ENCODE assay signal across 12 cellular contexts in genomic region chr17:13599808-13600398, GRCh38. TPM values are rescaled to one million over a fixed set of nuclear protein-coding genes. Genes with fewer than 3 reads are reported as not detected.
DNase-seq lines count a peak whose midpoint lies in the region; ATAC-seq lines count a peak whose summit lies in the region.
"Had no signal": no experiment of that assay in that cellular context is flagged by ENCODE, and none has a peak within 500 bp of the region (broad histone marks: within the 10 kb centered on the region; RNA-seq: fewer than 3 reads in every experiment).

No MANE protein-coding gene starts in this region.

- H3K36me3 Mint-ChIP-seq in activated T-cell treated with anti-CD3 and anti-CD28 coated beads, Interleukin-2, amount 50 U/mL, for 72 hours (ENCODE audit: insufficient read depth in 2 of 2): no peaks in the 10 kb centered on the region
- no peaks in the 10 kb centered on the region for H3K36me3 Mint-ChIP-seq in activated T-helper 17 cell treated with anti-CD3 and anti-CD28 coated beads, Interleukin-2, amount 50 U/mL, for 72 hours (ENCODE audit: low read depth)

- H3K27ac ChIP-seq in iPS DF 6.9 (ENCODE audit: low read length) (no peak overlapping the region), skin epidermis (peak overlapping the region in 3 of 21 experiments; percentile 13 to 70 (median 13))

- H3K9me3 ChIP-seq in iPS DF 6.9 (ENCODE audit: control insufficient read depth, insufficient read depth, low read length): no peaks in the 10 kb centered on the region
- H3K9me3 ChIP-seq: right lobe of liver had no signal

- H3K36me3 ChIP-seq in iPS DF 6.9 (ENCODE audit: control insufficient read depth, insufficient read depth, low read length): no peaks in the 10 kb centered on the region
- H3K36me3 ChIP-seq: right lobe of liver had no signal

- peak overlapping the region; percentile 45 to 77 for H3K4me3 Mint-ChIP-seq in activated T-cell treated with anti-CD3 and anti-CD28 coated beads, Interleukin-2, amount 50 U/mL, for 72 hours
- H3K4me3 Mint-ChIP-seq in activated T-helper 17 cell treated with anti-CD3 and anti-CD28 coated beads, Interleukin-2, amount 50 U/mL, for 72 hours: peak overlapping the region; percentile 46

- H3K27me3 ChIP-seq in iPS DF 6.9 (ENCODE audit: control insufficient read depth, insufficient read depth, low read length): peaks cover 2% of the 10 kb centered on the region; the same call in 1 of the 2 replicates
- H3K27me3 ChIP-seq: right lobe of liver had no signal

- H3K27ac Mint-ChIP-seq in activated T-cell treated with anti-CD3 and anti-CD28 coated beads, Interleukin-2, amount 50 U/mL, for 72 hours: no peak overlapping the region
- H3K27ac Mint-ChIP-seq in activated T-helper 17 cell treated with anti-CD3 and anti-CD28 coated beads, Interleukin-2, amount 50 U/mL, for 72 hours: no peak overlapping the region

- H3K27me3 Mint-ChIP-seq in activated T-cell treated with anti-CD3 and anti-CD28 coated beads, Interleukin-2, amount 50 U/mL, for 72 hours (ENCODE audit: low read depth): peaks cover 78% of the 10 kb centered on the region
- peaks cover 54% of the 10 kb centered on the region for H3K27me3 Mint-ChIP-seq in activated T-helper 17 cell treated with anti-CD3 and anti-CD28 coated beads, Interleukin-2, amount 50 U/mL, for 72 hours

- no peaks in the 10 kb centered on the region for H3K4me1 ChIP-seq in iPS DF 6.9 (ENCODE audit: control insufficient read depth, insufficient read depth, low read length)

- no CpG with 5 or more reads among the region's 4 CpGs for WGBS in iPS DF 6.9 (ENCODE audit: insufficient coverage, insufficient read length)

- no peak for DNase-seq in activated T-cell treated with anti-CD3 and anti-CD28 coated beads, Interleukin-2, amount 50 U/mL, for 72 hours
- no peak for DNase-seq in activated T-cell treated with anti-CD3 and anti-CD28 coated beads, Interleukin-2, amount 50 U/mL, for 1 hour
- DNase-seq in iPS DF 6.9 (ENCODE audit: low read depth, low spot score) (no peak), head of caudate nucleus (no peak), mesenteric fat pad (ENCODE audit: low spot score) (no peak)
- DNase-seq: ACHN; central memory CD4-positive, alpha-beta T cell; NCI-H2227 treated with DMSO at 0.1 percent for 48 hours had no signal

- no peak for ATAC-seq in activated T-cell treated with anti-CD3 and anti-CD28 coated beads, Interleukin-2, amount 50 U/mL, for 72 hours (replicated peaks in 1 of 2)
- no peak for ATAC-seq in activated T-helper 17 cell treated with anti-CD3 and anti-CD28 coated beads, Interleukin-2, amount 50 U/mL, for 72 hours (replicated peaks)
- no peak for ATAC-seq in HG03039 (IDR thresholded peaks at IDR 0.05; ENCODE audit: unreplicated experiment)

- H3K4me3 ChIP-seq in iPS DF 6.9 (ENCODE audit: low read length) (peak overlapping the region; percentile 62; the same call in 1 of the 2 replicates), skin epidermis (peak overlapping the region; percentile 34 to 50 (median 39))

- H3K9me3 Mint-ChIP-seq in activated T-cell treated with anti-CD3 and anti-CD28 coated beads, Interleukin-2, amount 50 U/mL, for 72 hours: no peaks in the 10 kb centered on the region
- no peaks in the 10 kb centered on the region for H3K9me3 Mint-ChIP-seq in activated T-helper 17 cell treated with anti-CD3 and anti-CD28 coated beads, Interleukin-2, amount 50 U/mL, for 72 hours

- intact Hi-C loops in head of caudate nucleus (cut with DNase I): no loop called here

- peaks cover 13% of the 10 kb centered on the region for H3K4me1 Mint-ChIP-seq in activated T-cell treated with anti-CD3 and anti-CD28 coated beads, Interleukin-2, amount 50 U/mL, for 72 hours (ENCODE audit: low read depth)
- H3K4me1 Mint-ChIP-seq in activated T-helper 17 cell treated with anti-CD3 and anti-CD28 coated beads, Interleukin-2, amount 50 U/mL, for 72 hours: peaks cover 10% of the 10 kb centered on the region

RNA-seq across cellular contexts. Expression of gene HS3ST3A1, which starts 1.8 kb away (rescaled TPM):
- total RNA-seq in activated T-cell treated with anti-CD3 and anti-CD28 coated beads, Interleukin-2, amount 50 U/mL, for 72 hours: 1 to 10 TPM in 1 of 2 donors, under 1 TPM in 1; 0.72 to 1.5 TPM
- under 1 TPM in 1 of 2 donors, not detected in 1; 0.29 TPM for total RNA-seq in activated T-helper 17 cell treated with anti-CD3 and anti-CD28 coated beads, Interleukin-2, amount 50 U/mL, for 72 hours
- 0.22 TPM for total RNA-seq in mesenteric fat pad
